In the genomic region with DNA sequence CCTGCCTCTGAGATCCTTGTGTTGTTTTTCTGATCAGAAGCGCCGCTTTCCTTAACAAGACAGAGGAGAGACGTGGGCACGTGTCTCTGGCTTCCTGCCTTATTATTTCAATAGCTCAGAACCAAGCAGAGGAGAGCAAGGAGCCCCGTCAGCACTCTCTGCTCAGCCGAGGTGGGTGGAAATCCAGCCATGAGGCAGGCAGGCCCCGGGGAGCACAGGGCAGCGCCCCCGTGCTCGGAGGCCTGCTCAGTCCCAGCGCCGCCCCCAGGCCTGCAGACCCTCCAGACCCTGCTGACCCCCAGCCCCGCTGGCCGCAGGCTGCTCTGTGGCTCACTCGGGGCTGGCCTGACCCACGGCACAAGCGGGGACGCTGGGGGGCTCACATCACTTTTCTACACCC, we compare ENCODE assay signal across 16 cellular contexts.
"Had no signal": no experiment of that assay in that cellular context is flagged by ENCODE, and none has a peak within 500 bp of the region (broad histone marks: within the 10 kb centered on the region; RNA-seq: fewer than 3 reads in every experiment).

No MANE protein-coding gene starts in this region.

- H3K4me3 Mint-ChIP-seq: activated T-cell treated with anti-CD3 and anti-CD28 coated beads, Interleukin-2, amount 50 U/mL, for 4 hours; central memory CD8-positive, alpha-beta T cell; stimulated activated naive CD8-positive, alpha-beta T cell treated with anti-CD3 and anti-CD28 coated beads, Interleukin-15, amount 100 ng/mL, for 72 hours; T-helper 17 cell had no signal

- ATAC-seq: activated T-cell treated with anti-CD3 and anti-CD28 coated beads, Interleukin-2, amount 50 U/mL, for 4 hours; gastroesophageal sphincter; mucosa of descending colon; naive thymus-derived CD8-positive, alpha-beta T cell; psoas muscle; stimulated activated naive CD8-positive, alpha-beta T cell treated with anti-CD3 and anti-CD28 coated beads, Interleukin-15, amount 100 ng/mL, for 72 hours; T-helper 17 cell had no signal

- H3K9me3 Mint-ChIP-seq: activated T-cell treated with anti-CD3 and anti-CD28 coated beads, Interleukin-2, amount 50 U/mL, for 4 hours; central memory CD8-positive, alpha-beta T cell; naive thymus-derived CD8-positive, alpha-beta T cell; stimulated activated naive CD8-positive, alpha-beta T cell treated with anti-CD3 and anti-CD28 coated beads, Interleukin-15, amount 100 ng/mL, for 72 hours had no signal

- H3K27me3 ChIP-seq: testis, uterus had no signal

- H3K4me3 ChIP-seq: gastroesophageal sphincter, lung, mucosa of descending colon, psoas muscle, testis, uterus had no signal

- DNase-seq: activated gamma-delta T cell treated with Interleukin-2 at 50 U/mL for 16 hours; effector memory CD4-positive, alpha-beta T cell; mucosa of descending colon; naive thymus-derived CD8-positive, alpha-beta T cell; psoas muscle; stimulated activated CD4-positive, alpha-beta T cell treated with anti-CD3 and anti-CD28 coated beads, Interleukin-4, amount 100 ng/mL, for 1 hour; T-helper 17 cell; testis had no signal

- H3K36me3 ChIP-seq: gastroesophageal sphincter, uterus had no signal

- H3K4me1 ChIP-seq: psoas muscle, testis, uterus had no signal

- H3K36me3 Mint-ChIP-seq: naive thymus-derived CD8-positive, alpha-beta T cell had no signal

- FAIRE-seq: kidney, TTC549 had no signal

- H3K27ac Mint-ChIP-seq: T-helper 17 cell had no signal

- H3K27ac ChIP-seq: gastroesophageal sphincter, psoas muscle, testis, uterus had no signal

- H3K9me3 ChIP-seq: mucosa of descending colon, psoas muscle, testis, uterus had no signal
